In the genomic region with DNA sequence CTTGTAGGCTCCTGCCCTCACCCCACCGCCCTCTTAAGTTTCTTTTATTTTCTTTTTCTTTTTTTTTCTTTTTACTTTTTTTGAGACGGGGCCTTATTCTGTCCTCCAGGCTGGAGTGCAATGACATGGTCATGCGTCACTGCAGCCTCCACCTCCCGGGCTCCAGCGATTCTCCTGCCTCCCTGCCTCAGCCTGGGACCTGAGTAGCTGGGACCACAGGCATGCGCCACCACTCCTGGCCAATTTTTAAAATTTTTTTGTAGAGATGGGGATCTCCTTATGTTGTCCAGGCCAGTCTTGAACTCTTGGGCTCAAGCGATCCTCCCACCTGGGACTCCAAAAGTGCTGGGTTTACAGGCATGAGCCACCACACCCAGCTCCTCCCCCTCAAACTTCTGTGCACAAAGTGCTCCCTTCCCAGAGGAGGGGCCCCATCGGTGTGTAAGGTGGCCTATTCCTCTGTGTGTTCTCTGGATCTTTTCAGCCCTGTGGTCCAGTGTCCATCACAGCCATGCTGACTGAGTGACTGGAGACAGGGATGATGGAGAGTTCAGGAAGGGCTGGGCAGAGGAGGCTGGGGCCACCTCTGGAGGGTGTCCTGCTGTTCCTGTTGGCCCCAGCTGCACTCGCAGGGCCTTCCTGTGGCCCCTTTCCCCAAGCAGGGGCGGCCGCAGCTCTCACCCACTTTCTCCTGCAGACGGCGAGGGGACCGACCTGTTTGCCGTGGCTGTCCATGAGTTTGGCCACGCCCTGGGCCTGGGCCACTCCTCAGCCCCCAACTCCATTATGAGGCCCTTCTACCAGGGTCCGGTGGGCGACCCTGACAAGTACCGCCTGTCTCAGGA, we compare ENCODE assay signal across 1 cellular context.
TF ChIP-seq lines count a peak whose summit lies in the region.

No MANE protein-coding gene starts in this region.

TF ChIP-seq in K562, 482 proteins besides CTCF, POLR2A, EP300 and RAD21:
- TF ChIP-seq BMI1 (IDR thresholded peaks at IDR 0.05; ENCODE audit: low read length) (no peak), ATF7 (IDR thresholded peaks at IDR 0.05) (no peak), ZNF263 (CRISPR knock-in tag; IDR thresholded peaks at IDR 0.05; ENCODE audit: borderline replicate concordance) (peak; percentile 55; the same call in 1 of the 2 replicates), DPF2 (IDR thresholded peaks at IDR 0.05) (no peak), POLR2G (IDR thresholded peaks at IDR 0.05; ENCODE audit: low read depth, low read length) (peak; percentile 27; the same call in 1 of the 2 replicates), ZNF780A (CRISPR knock-in tag; IDR thresholded peaks at IDR 0.05) (no peak), CTBP1 (IDR thresholded peaks at IDR 0.05; ENCODE audit: borderline replicate concordance) (peak; percentile 21; the same call in 1 of the 2 replicates)
- TF ChIP-seq, protein P1, sequence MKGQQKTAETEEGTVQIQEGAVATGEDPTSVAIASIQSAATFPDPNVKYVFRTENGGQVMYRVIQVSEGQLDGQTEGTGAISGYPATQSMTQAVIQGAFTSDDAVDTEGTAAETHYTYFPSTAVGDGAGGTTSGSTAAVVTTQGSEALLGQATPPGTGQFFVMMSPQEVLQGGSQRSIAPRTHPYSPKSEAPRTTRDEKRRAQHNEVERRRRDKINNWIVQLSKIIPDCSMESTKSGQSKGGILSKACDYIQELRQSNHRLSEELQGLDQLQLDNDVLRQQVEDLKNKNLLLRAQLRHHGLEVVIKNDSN (CRISPR knock-in tag; IDR thresholded peaks at IDR 0.05), result 0 out of 2 replicates have a peak, but pooled peaks have one; percentile 19
- TF ChIP-seq, protein P2, sequence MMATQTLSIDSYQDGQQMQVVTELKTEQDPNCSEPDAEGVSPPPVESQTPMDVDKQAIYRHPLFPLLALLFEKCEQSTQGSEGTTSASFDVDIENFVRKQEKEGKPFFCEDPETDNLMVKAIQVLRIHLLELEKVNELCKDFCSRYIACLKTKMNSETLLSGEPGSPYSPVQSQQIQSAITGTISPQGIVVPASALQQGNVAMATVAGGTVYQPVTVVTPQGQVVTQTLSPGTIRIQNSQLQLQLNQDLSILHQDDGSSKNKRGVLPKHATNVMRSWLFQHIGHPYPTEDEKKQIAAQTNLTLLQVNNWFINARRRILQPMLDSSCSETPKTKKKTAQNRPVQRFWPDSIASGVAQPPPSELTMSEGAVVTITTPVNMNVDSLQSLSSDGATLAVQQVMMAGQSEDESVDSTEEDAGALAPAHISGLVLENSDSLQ (IDR thresholded peaks at IDR 0.05), result peak; percentile 17; the same call in 1 of the 2 replicates
- TF ChIP-seq, protein P3, sequence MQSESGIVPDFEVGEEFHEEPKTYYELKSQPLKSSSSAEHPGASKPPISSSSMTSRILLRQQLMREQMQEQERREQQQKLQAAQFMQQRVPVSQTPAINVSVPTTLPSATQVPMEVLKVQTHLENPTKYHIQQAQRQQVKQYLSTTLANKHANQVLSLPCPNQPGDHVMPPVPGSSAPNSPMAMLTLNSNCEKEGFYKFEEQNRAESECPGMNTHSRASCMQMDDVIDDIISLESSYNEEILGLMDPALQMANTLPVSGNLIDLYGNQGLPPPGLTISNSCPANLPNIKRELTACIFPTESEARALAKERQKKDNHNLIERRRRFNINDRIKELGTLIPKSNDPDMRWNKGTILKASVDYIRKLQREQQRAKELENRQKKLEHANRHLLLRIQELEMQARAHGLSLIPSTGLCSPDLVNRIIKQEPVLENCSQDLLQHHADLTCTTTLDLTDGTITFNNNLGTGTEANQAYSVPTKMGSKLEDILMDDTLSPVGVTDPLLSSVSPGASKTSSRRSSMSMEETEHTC (IDR thresholded peaks at IDR 0.05), result no peak
